In the genomic region with DNA sequence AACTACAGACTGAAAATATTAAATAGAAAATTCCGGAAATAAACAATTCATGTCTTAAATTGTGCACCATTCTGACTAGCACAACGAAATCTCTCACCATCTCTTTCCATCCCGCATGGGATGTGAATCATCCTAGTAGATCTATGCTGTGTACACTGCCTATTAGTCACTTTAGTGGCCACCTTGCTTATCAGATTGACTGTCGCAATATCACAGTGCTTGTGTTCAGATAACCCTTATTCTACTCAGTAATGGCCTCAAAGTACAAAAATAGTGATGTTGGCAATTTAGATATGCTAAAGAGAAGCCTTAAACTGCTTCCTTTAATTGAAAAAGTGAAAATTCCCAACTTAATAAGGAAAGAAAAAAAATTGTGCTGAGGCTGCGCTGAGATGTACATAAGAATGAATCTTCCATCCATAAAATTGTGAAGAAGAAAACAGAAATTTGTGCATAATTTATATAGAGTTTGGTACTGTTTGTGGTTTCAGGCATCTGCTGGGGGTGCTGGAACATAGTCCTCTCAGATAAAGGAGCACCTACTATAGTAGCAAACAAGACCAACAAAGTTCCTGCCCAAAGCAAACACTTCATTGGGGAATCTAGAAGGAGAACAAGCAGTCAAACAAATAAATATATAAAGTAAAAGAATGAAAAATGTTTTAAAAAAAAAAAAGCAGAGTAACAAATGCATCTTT, we compare ENCODE assay signal across 12 cellular contexts. TPM values are rescaled to one million over a fixed set of nuclear protein-coding genes. Genes with fewer than 3 reads are reported as not detected.
A peak's percentile ranks its signal among the peaks of the same experiment; 100 is the strongest.
DNase-seq lines count a peak whose midpoint lies in the region; FAIRE-seq and TF ChIP-seq lines count a peak whose summit lies in the region.
"Had no signal": no experiment of that assay in that cellular context is flagged by ENCODE, and none has a peak within 500 bp of the region (broad histone marks: within the 10 kb centered on the region; RNA-seq: fewer than 3 reads in every experiment).

No MANE protein-coding gene starts in this region.

- H3K9ac ChIP-seq in liver (ENCODE audit: low read depth in 1 of 2, low read length in 2 of 2), result no peak overlapping the region
- H3K9ac ChIP-seq: KMS-11 had no signal

- H3K27ac ChIP-seq in liver (ENCODE audit: low read depth in 1 of 2, low read length in 2 of 2), result peak overlapping the region in 1 of 2 donors; percentile 40
- H3K27ac ChIP-seq: KMS-11, prostate gland, thoracic aorta had no signal

- no peaks in the 10 kb centered on the region for H3K9me3 ChIP-seq in liver (ENCODE audit: control insufficient read depth in 4 of 4, low read length in 3 of 4)
- H3K9me3 ChIP-seq: prostate gland, thoracic aorta had no signal

- H3K27me3 ChIP-seq in liver (ENCODE audit: control insufficient read depth in 4 of 4, insufficient read depth in 4 of 4, low read length in 3 of 4), result no peaks in the 10 kb centered on the region

- no peaks in the 10 kb centered on the region for H3K4me1 ChIP-seq in liver (ENCODE audit: control insufficient read depth in 4 of 4, insufficient read depth in 4 of 4, low read length in 3 of 4)
- H3K4me1 ChIP-seq: prostate gland had no signal

- peaks cover 8 to 65% (median 58%) of the 10 kb centered on the region in 4 donors for H3K36me3 ChIP-seq in liver (ENCODE audit: control insufficient read depth in 4 of 4, insufficient read depth in 3 of 4, low read depth in 1 of 4, low read length in 3 of 4)

- no peak for TF ChIP-seq RAD21 in liver (IDR thresholded peaks at IDR 0.05)

- no peak for TF ChIP-seq CTCF in liver (IDR thresholded peaks at IDR 0.05; ENCODE audit: low read depth, low read length, missing input control)

- FAIRE-seq in GM19239 (lab: Jason Lieb, UNC) (peak; percentile 14), HTR-8/SVneo (lab: Jason Lieb, UNC) (no peak)

- no peak overlapping the region for H3K4me3 ChIP-seq in liver (ENCODE audit: low read depth in 1 of 3, low read length in 3 of 3)
- H3K4me3 ChIP-seq: GM12878, prostate gland, thoracic aorta had no signal

- no peak for DNase-seq in GM19239 (ENCODE audit: insufficient read length, low spot score)
- DNase-seq in M059J (ENCODE audit: low read depth), result peak; percentile 76
- peak; percentile 86 for DNase-seq in amniotic epithelial cell (ENCODE audit: low read depth)
- DNase-seq in inferior parietal cortex (ENCODE audit: extremely low spot score), result no peak
- no peak for DNase-seq in HTR-8/SVneo (ENCODE audit: insufficient read length, low spot score)
- DNase-seq in NAMALWA (ENCODE audit: low spot score), result no peak
- DNase-seq in stimulated activated naive CD4-positive, alpha-beta T cell (lab: John Stamatoyannopoulos, UW), result no peak

- 84% methylated on average over 5 of the region's 5 CpGs for WGBS in liver

TF ChIP-seq in liver, 16 proteins besides CTCF, POLR2A, EP300 and RAD21:
- TF ChIP-seq NR2F2 (IDR thresholded peaks at IDR 0.05) (no peak), TAF1 (conservative IDR thresholded peaks at IDR 0.05) (no peak), ATF3 (IDR thresholded peaks at IDR 0.05) (no peak), GABPA (IDR thresholded peaks at IDR 0.05 in 1 of 2, conservative IDR thresholded peaks at IDR 0.05 in 1 of 2) (no peak), HNF4G (IDR thresholded peaks at IDR 0.05) (no peak), SP1 (IDR thresholded peaks at IDR 0.05) (no peak), JUND (IDR thresholded peaks at IDR 0.05) (peak in 1 of 2 donors; percentile 54), ZBTB33 (IDR thresholded peaks at IDR 0.05) (no peak), EGR1 (IDR thresholded peaks at IDR 0.05; ENCODE audit: low read depth in 2 of 2) (no peak), RXRA (IDR thresholded peaks at IDR 0.05) (peak in 1 of 2 donors; percentile 42), FOXA1 (IDR thresholded peaks at IDR 0.05) (no peak), REST (IDR thresholded peaks at IDR 0.05) (no peak), FOXA2 (IDR thresholded peaks at IDR 0.05) (peak; percentile 60), HNF4A (conservative IDR thresholded peaks at IDR 0.05) (peak in 1 of 2 donors; percentile 20), YY1 (IDR thresholded peaks at IDR 0.05) (peak; percentile 26)
- TF ChIP-seq, protein P1, sequence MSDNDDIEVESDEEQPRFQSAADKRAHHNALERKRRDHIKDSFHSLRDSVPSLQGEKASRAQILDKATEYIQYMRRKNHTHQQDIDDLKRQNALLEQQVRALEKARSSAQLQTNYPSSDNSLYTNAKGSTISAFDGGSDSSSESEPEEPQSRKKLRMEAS (IDR thresholded peaks at IDR 0.05), result no peak
TF ChIP-seq in liver: peak in this region for 5.

RNA-seq across cellular contexts. Expression of gene PSMD1, which starts 12.0 kb away (rescaled TPM):
- total RNA-seq in M059J (2014; rRNA removed; shearing (Covaris generic)), result 81.2 and 109 TPM in 2 replicates
- total RNA-seq in liver, result 10 to 100 TPM; 64.9 to 83.3 TPM
- 10 to 100 TPM; 31.7 to 71.3 TPM for polyA plus RNA-seq in liver

RNA-seq across cellular contexts. Expression of gene C2orf72, which starts 31.4 kb away (rescaled TPM):
- 1.1 and 1.6 TPM in 2 replicates for total RNA-seq in M059J (2014; rRNA removed; shearing (Covaris generic))
- total RNA-seq in liver, result 100 to 1,000 TPM in 1 of 2 donors, 10 to 100 TPM in 1; 74.8 to 141 TPM
- 10 to 100 TPM; 33.2 to 94.9 TPM for polyA plus RNA-seq in liver

RNA-seq across cellular contexts. Expression of gene HTR2B, which starts 56.2 kb away (rescaled TPM):
- total RNA-seq in M059J (2014; rRNA removed; shearing (Covaris generic)), result not detected in 2 replicates
- total RNA-seq in liver, result under 1 TPM; 0.09 to 0.33 TPM
- 1 to 10 TPM in 1 of 2 donors, under 1 TPM in 1; 0.92 to 1.0 TPM for polyA plus RNA-seq in liver
- total RNA-seq: prostate gland had no signal

Comparison
In these comparisons a context has a peak if more than half of its experiments do, and no peak if none do; other contexts are left out.
1. DNase-seq: peak in M059J (single experiment) and amniotic epithelial cell (single experiment); none in GM19239 (single experiment), inferior parietal cortex (single experiment), HTR-8/SVneo (single experiment), NAMALWA (single experiment) and stimulated activated naive CD4-positive, alpha-beta T cell (0 of 6).
2. RNA of gene C2orf72, which starts 31.4 kb away (total RNA-seq): 74.8 to 141 TPM in liver; 1.1 to 1.6 TPM in M059J; every median in the first group is over 10 times any median in the second.